13 cellular contexts compared by ENCODE assay signal in genomic region chr7:14341200-14341599, GRCh38.
"Had no signal": no experiment of that assay in that cellular context is flagged by ENCODE, and none has a peak within 500 bp of the region (broad histone marks: within the 10 kb centered on the region; RNA-seq: fewer than 3 reads in every experiment).

No MANE protein-coding gene starts in this region.

- H3K27me3 Mint-ChIP-seq: activated naive CD4-positive, alpha-beta T cell treated with anti-CD3 and anti-CD28 coated beads, Interleukin-2, amount 10 ng/mL, durations not matched to agents 7 days and 5 days; activated T-helper 17 cell treated with anti-CD3 and anti-CD28 coated beads, Interleukin-2, amount 50 U/mL, for 72 hours had no signal

- ATAC-seq: activated T-helper 17 cell treated with anti-CD3 and anti-CD28 coated beads, Interleukin-2, amount 50 U/mL, for 72 hours had no signal

- H3K4me3 Mint-ChIP-seq: activated naive CD4-positive, alpha-beta T cell treated with anti-CD3 and anti-CD28 coated beads, Interleukin-2, amount 10 ng/mL, durations not matched to agents 7 days and 5 days; activated T-helper 17 cell treated with anti-CD3 and anti-CD28 coated beads, Interleukin-2, amount 50 U/mL, for 72 hours; nephron progenitor cell had no signal

- H3K27ac Mint-ChIP-seq: activated naive CD4-positive, alpha-beta T cell treated with anti-CD3 and anti-CD28 coated beads, Interleukin-2, amount 10 ng/mL, durations not matched to agents 7 days and 5 days; activated T-helper 17 cell treated with anti-CD3 and anti-CD28 coated beads, Interleukin-2, amount 50 U/mL, for 72 hours had no signal

- H3K9me3 ChIP-seq: colonic mucosa, thyroid gland, uterus had no signal

- DNase-seq: activated CD4-positive, alpha-beta T cell treated with anti-CD3 and anti-CD28 coated beads, Interleukin-2, amount 50 U/mL, for 1 hour; activated CD4-positive, CD25-positive, alpha-beta regulatory T cell; activated naive CD4-positive, alpha-beta T cell treated with anti-CD3 and anti-CD28 coated beads, Interleukin-2, amount 10 ng/mL, durations not matched to agents 7 days and 5 days; activated T-cell treated with anti-CD3 and anti-CD28 coated beads for 4 hours; caudate nucleus; colonic mucosa; effector CD4-positive, alpha-beta T cell; nephron progenitor cell; thyroid gland; uterus had no signal

- H3K36me3 ChIP-seq: colonic mucosa, thyroid gland, uterus had no signal

- H3K4me1 Mint-ChIP-seq: activated naive CD4-positive, alpha-beta T cell treated with anti-CD3 and anti-CD28 coated beads, Interleukin-2, amount 10 ng/mL, durations not matched to agents 7 days and 5 days; activated T-helper 17 cell treated with anti-CD3 and anti-CD28 coated beads, Interleukin-2, amount 50 U/mL, for 72 hours; nephron progenitor cell had no signal

- H3K36me3 Mint-ChIP-seq: activated naive CD4-positive, alpha-beta T cell treated with anti-CD3 and anti-CD28 coated beads, Interleukin-2, amount 10 ng/mL, durations not matched to agents 7 days and 5 days had no signal

- H3K9me3 Mint-ChIP-seq: activated naive CD4-positive, alpha-beta T cell treated with anti-CD3 and anti-CD28 coated beads, Interleukin-2, amount 10 ng/mL, durations not matched to agents 7 days and 5 days; activated T-helper 17 cell treated with anti-CD3 and anti-CD28 coated beads, Interleukin-2, amount 50 U/mL, for 72 hours; nephron progenitor cell had no signal

- H3K27ac ChIP-seq: colonic mucosa, parathyroid adenoma, skin epidermis, thyroid gland, uterus had no signal

- H3K9ac ChIP-seq: parathyroid adenoma had no signal

- H3K4me3 ChIP-seq: colonic mucosa, skin epidermis, thyroid gland, uterus had no signal

- H3K4me1 ChIP-seq: colonic mucosa, parathyroid adenoma, thyroid gland, uterus had no signal

- H3K27me3 ChIP-seq: colonic mucosa, thyroid gland, uterus had no signal
